ENCODE assay signal across 24 cellular contexts in the genomic region with DNA sequence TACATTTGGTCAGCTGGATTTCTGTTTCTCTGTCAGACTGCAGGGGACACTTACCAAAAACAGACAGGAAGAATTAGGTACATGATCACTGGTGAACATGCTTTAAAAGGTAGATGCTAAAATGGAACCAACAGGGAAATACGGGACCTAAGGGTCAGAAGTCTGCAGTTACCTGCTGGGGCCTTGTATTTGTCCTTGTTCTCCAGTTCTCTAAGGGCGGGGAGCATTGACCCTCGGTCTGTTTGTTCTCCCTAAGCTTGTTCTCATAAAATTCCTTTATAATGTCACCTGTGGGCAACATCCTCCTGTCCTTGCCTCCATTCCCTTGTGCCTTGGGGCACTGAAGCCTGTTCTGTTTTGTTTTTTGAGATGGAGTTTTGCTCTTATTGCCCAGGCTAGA. TPM values are rescaled to one million over a fixed set of nuclear protein-coding genes. Genes with fewer than 3 reads are reported as not detected.
"Had no signal": no experiment of that assay in that cellular context is flagged by ENCODE, and none has a peak within 500 bp of the region (broad histone marks: within the 10 kb centered on the region; RNA-seq: fewer than 3 reads in every experiment).

No MANE protein-coding gene starts in this region.

- H3K36me3 ChIP-seq: heart left ventricle, neural progenitor cell, right lobe of liver, tibial artery, upper lobe of right lung, vagina had no signal

- H3K27ac ChIP-seq: heart left ventricle, neural progenitor cell, parathyroid adenoma, psoas muscle, right lobe of liver, tibial artery, upper lobe of right lung, vagina had no signal

- H3K4me1 ChIP-seq: neural progenitor cell, parathyroid adenoma, psoas muscle, right lobe of liver, tibial artery, upper lobe of right lung, vagina had no signal

- H3K4me3 ChIP-seq: heart left ventricle, neural progenitor cell, psoas muscle, right lobe of liver, tibial artery, upper lobe of right lung, vagina had no signal

- ATAC-seq: esophagus mucosa; heart left ventricle; left lobe of liver; natural killer cell treated with Interleukin-12 subunit alpha and Interleukin-12 subunit beta and Interleukin-15 and Interleukin-18, amount 100 ng/mL, for 72 hours; psoas muscle; right lobe of liver; stimulated activated memory B cell treated with anti-CD40 and anti-IgM and Interleukin-4, amounts not matched to agents 10 μg/mL and 1 μg/mL and 100 μg/mL, for 72 hours; upper lobe of right lung had no signal

- DNase-seq: effector memory CD4-positive, alpha-beta T cell; heart left ventricle; hippocampal formation; kidney glomerular epithelial cell; mammary epithelial cell; occipital lobe; psoas muscle; retina; stimulated activated CD4-positive, alpha-beta T cell treated with anti-CD3 and anti-CD28 coated beads, Interleukin-4, amount 100 ng/mL, for 1 hour; tibial artery; upper lobe of right lung had no signal

- H3K9me3 ChIP-seq: psoas muscle, right lobe of liver, tibial artery, upper lobe of right lung, vagina had no signal

RNA-seq across cellular contexts. Expression of gene MSMB, which starts 29.8 kb away (rescaled TPM):
- total RNA-seq: fibroblast of lung; frontal cortex; glomerular endothelial cell; heart left ventricle; left lobe of liver; mammary epithelial cell; myocyte; natural killer cell treated with Interleukin-12 subunit alpha and Interleukin-12 subunit beta and Interleukin-15 and Interleukin-18, amount 100 ng/mL, for 72 hours; occipital lobe; psoas muscle; temporal lobe; upper lobe of right lung; vagina had no signal
